ENCODE assay signal across 19 cellular contexts in genomic region chr1:90414201-90414600, GRCh38.
"Had no signal": no experiment of that assay in that cellular context is flagged by ENCODE, and none has a peak within 500 bp of the region (broad histone marks: within the 10 kb centered on the region; RNA-seq: fewer than 3 reads in every experiment).

No MANE protein-coding gene starts in this region.

- H3K4me1 ChIP-seq: colonic mucosa, foreskin keratinocyte, stomach had no signal

- H2AFZ ChIP-seq: hepatocyte had no signal

- H3K79me2 ChIP-seq: hepatocyte had no signal

- H3K36me3 ChIP-seq: colonic mucosa, stomach had no signal

- H3K4me3 ChIP-seq: colonic mucosa, hepatocyte, lung, skin epidermis, stomach had no signal

- H3K9me3 ChIP-seq: colonic mucosa had no signal

- ATAC-seq: foreskin keratinocyte; left colon; left ventricle myocardium superior; naive thymus-derived CD4-positive, alpha-beta T cell; sciatic nerve; stimulated activated naive B cell treated with anti-CD40 and anti-IgM and Interleukin-4, amounts not matched to agents 10 μg/mL and 1 μg/mL and 100 μg/mL, for 72 hours had no signal

- H3K4me2 ChIP-seq: hepatocyte had no signal

- DNase-seq: colonic mucosa; dermis blood vessel endothelial cell; erythroblast; foreskin keratinocyte; left colon; left ventricle myocardium superior; mesendoderm; naive thymus-derived CD4-positive, alpha-beta T cell; nephron progenitor cell; posterior cingulate gyrus; stimulated activated CD4-positive, alpha-beta T cell treated with anti-CD3 and anti-CD28 coated beads, Interleukin-2, amount 100 ng/mL, for 24 hours; stimulated activated CD4-positive, alpha-beta T cell treated with anti-CD3 and anti-CD28 coated beads, Interleukin-4, amount 100 ng/mL, for 4 hours; stimulated activated naive B cell treated with anti-CD40 and anti-IgM and Interleukin-4, amounts not matched to agents 10 μg/mL and 1 μg/mL and 100 μg/mL, for 72 hours; stomach had no signal

- FAIRE-seq: urothelium cell line had no signal

- H3K27ac ChIP-seq: colonic mucosa, foreskin keratinocyte, hepatocyte, skin epidermis, stomach had no signal

- H3K27me3 ChIP-seq: colonic mucosa, hepatocyte, stomach had no signal
